ENCODE assay signal across 1 cellular context in the genomic region with DNA sequence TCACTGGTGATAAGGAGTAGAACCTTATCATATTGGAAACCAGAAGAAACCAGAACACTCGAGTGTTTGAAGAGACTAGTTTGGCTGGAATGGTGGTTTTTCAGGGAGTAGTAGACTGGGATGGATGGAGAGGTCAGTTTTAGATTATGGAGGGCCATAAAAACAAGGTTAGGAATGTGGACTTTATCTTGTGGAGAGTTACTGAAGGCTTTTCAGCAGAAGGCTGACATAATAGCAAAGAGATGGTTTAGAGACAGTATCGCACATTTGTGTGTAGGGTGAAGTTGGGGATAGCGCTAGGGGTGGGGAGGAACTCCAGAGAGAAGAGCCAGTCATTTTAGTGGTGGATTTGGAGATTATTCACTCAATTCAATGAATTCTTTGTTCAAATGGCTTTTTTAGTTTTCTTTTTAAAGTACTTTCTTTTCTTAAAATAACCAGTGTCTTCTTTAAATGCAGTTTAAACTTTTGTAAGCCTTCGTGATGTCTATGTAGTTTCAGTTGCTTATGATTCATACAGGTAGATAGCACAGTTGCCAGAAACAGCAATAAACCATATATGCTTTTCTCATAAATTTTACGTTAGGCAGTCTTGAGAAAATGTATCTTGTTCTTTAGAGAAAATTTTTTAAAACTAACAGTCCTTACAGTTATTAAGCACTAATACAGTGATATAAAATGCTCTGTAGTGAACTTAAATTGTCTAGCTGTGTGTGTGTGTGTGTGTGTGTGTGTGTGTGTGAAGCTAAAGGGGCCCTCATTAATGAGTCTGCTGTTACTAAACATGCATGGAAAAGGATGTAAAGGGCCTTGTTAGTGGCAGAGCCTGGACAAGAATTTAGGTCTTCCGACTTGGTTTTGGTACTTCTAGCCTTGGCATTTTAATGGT.
TF ChIP-seq lines count a peak whose summit lies in the region.

No MANE protein-coding gene starts in this region.

TF ChIP-seq in HEK293, 187 proteins besides CTCF, POLR2A, EP300 and RAD21 (continued from another document):
- TF ChIP-seq, protein P1, sequence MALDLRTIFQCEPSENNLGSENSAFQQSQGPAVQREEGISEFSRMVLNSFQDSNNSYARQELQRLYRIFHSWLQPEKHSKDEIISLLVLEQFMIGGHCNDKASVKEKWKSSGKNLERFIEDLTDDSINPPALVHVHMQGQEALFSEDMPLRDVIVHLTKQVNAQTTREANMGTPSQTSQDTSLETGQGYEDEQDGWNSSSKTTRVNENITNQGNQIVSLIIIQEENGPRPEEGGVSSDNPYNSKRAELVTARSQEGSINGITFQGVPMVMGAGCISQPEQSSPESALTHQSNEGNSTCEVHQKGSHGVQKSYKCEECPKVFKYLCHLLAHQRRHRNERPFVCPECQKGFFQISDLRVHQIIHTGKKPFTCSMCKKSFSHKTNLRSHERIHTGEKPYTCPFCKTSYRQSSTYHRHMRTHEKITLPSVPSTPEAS (tag by site-specific recombination; IDR thresholded peaks at IDR 0.05): peak; percentile 54; the same call in 1 of the 2 replicates
- no peak for TF ChIP-seq ZNF132 (tag by site-specific recombination; IDR thresholded peaks at IDR 0.05; ENCODE audit: borderline replicate concordance)
- TF ChIP-seq, protein P2, sequence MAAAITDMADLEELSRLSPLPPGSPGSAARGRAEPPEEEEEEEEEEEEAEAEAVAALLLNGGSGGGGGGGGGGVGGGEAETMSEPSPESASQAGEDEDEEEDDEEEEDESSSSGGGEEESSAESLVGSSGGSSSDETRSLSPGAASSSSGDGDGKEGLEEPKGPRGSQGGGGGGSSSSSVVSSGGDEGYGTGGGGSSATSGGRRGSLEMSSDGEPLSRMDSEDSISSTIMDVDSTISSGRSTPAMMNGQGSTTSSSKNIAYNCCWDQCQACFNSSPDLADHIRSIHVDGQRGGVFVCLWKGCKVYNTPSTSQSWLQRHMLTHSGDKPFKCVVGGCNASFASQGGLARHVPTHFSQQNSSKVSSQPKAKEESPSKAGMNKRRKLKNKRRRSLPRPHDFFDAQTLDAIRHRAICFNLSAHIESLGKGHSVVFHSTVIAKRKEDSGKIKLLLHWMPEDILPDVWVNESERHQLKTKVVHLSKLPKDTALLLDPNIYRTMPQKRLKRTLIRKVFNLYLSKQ (tag by site-specific recombination; IDR thresholded peaks at IDR 0.05; ENCODE audit: borderline replicate concordance): no peak
- TF ChIP-seq ZNF843 (tag by site-specific recombination; IDR thresholded peaks at IDR 0.05): no peak
- TF ChIP-seq, protein P3, sequence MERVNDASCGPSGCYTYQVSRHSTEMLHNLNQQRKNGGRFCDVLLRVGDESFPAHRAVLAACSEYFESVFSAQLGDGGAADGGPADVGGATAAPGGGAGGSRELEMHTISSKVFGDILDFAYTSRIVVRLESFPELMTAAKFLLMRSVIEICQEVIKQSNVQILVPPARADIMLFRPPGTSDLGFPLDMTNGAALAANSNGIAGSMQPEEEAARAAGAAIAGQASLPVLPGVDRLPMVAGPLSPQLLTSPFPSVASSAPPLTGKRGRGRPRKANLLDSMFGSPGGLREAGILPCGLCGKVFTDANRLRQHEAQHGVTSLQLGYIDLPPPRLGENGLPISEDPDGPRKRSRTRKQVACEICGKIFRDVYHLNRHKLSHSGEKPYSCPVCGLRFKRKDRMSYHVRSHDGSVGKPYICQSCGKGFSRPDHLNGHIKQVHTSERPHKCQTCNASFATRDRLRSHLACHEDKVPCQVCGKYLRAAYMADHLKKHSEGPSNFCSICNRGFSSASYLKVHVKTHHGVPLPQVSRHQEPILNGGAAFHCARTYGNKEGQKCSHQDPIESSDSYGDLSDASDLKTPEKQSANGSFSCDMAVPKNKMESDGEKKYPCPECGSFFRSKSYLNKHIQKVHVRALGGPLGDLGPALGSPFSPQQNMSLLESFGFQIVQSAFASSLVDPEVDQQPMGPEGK (tag by site-specific recombination; IDR thresholded peaks at IDR 0.05): no peak
- TF ChIP-seq, protein P4, sequence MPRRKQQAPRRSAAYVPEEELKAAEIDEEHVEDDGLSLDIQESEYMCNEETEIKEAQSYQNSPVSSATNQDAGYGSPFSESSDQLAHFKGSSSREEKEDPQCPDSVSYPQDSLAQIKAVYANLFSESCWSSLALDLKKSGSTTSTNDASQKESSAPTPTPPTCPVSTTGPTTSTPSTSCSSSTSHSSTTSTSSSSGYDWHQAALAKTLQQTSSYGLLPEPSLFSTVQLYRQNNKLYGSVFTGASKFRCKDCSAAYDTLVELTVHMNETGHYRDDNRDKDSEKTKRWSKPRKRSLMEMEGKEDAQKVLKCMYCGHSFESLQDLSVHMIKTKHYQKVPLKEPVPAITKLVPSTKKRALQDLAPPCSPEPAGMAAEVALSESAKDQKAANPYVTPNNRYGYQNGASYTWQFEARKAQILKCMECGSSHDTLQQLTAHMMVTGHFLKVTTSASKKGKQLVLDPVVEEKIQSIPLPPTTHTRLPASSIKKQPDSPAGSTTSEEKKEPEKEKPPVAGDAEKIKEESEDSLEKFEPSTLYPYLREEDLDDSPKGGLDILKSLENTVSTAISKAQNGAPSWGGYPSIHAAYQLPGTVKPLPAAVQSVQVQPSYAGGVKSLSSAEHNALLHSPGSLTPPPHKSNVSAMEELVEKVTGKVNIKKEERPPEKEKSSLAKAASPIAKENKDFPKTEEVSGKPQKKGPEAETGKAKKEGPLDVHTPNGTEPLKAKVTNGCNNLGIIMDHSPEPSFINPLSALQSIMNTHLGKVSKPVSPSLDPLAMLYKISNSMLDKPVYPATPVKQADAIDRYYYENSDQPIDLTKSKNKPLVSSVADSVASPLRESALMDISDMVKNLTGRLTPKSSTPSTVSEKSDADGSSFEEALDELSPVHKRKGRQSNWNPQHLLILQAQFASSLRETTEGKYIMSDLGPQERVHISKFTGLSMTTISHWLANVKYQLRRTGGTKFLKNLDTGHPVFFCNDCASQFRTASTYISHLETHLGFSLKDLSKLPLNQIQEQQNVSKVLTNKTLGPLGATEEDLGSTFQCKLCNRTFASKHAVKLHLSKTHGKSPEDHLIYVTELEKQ (tag by site-specific recombination; IDR thresholded peaks at IDR 0.05; ENCODE audit: borderline replicate concordance): no peak
- TF ChIP-seq ZFP41 (tag by site-specific recombination; IDR thresholded peaks at IDR 0.05; ENCODE audit: borderline replicate concordance): no peak
- no peak for TF ChIP-seq ZBTB10 (tag by site-specific recombination; IDR thresholded peaks at IDR 0.05)
- no peak for TF ChIP-seq ZNF221 (tag by site-specific recombination; IDR thresholded peaks at IDR 0.05; ENCODE audit: borderline replicate concordance)
- TF ChIP-seq SETDB1 (IDR thresholded peaks at IDR 0.05; ENCODE audit: insufficient read length, low read length): no peak
- TF ChIP-seq, protein P5, sequence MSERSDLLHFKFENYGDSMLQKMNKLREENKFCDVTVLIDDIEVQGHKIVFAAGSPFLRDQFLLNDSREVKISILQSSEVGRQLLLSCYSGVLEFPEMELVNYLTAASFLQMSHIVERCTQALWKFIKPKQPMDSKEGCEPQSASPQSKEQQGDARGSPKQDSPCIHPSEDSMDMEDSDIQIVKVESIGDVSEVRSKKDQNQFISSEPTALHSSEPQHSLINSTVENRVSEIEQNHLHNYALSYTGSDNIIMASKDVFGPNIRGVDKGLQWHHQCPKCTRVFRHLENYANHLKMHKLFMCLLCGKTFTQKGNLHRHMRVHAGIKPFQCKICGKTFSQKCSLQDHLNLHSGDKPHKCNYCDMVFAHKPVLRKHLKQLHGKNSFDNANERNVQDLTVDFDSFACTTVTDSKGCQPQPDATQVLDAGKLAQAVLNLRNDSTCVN (tag by site-specific recombination; optimal IDR thresholded peaks at IDR 0.05): no peak
- peak; percentile 38; the same call in 1 of the 2 replicates for TF ChIP-seq ZNF600 (tag by site-specific recombination; IDR thresholded peaks at IDR 0.05)
- TF ChIP-seq ZNF274 (IDR thresholded peaks at IDR 0.05; ENCODE audit: low read length): no peak
- TF ChIP-seq ZNF274 (tag by site-specific recombination; IDR thresholded peaks at IDR 0.05; ENCODE audit: borderline replicate concordance): no peak
- no peak for TF ChIP-seq ZNF677 (tag by site-specific recombination; IDR thresholded peaks at IDR 0.05)
- TF ChIP-seq ZNF341 (tag by site-specific recombination; IDR thresholded peaks at IDR 0.05; ENCODE audit: low read depth): peak; percentile 87
